In the genomic region with DNA sequence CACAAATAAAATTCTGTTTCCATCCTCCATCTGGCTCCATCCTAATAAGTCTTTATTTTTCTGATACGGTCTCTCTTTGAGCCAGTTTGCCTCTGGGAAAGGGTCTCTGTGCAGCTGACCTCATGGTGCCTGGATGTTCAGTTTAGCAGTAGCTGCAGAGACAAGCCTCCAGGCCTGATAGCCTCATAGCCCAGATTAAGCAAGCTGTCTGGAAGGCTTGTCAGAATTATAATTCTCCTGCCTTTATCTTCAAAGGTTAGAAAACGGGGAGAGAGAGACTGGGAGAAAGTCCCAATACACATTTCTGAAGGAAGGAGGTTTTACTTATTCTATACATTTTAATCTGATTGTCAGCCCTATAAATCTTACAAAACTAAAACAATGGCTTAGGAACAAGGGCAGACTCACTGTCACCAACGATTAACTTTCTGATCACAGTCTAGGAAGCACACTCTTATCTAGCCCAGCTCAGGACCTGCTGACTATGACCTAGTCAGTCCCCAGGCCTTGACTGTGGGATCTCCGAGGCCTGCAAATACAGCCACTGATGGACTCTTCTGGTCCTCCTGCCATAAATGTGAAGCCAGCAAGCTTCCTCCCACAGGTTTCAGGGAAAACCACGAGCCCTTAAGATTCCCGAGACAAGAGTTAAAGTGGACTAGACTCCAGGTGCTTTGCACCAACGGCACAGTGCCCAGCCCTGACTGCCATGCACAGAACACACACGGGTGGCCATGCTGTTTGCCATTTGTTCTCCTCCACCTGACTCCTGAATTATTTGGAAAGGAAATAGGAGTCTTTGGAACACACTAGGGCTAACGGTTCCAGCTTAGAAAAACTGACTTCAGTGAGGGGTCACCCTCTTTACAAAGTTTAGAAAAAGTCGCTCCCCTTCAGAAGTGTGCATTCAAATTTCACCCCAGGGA, we compare ENCODE assay signal across 1 cellular context.
TF ChIP-seq lines count a peak whose summit lies in the region.

No MANE protein-coding gene starts in this region.

TF ChIP-seq in K562, 482 proteins besides CTCF, POLR2A, EP300 and RAD21 (continued from another document):
- TF ChIP-seq, protein P1, sequence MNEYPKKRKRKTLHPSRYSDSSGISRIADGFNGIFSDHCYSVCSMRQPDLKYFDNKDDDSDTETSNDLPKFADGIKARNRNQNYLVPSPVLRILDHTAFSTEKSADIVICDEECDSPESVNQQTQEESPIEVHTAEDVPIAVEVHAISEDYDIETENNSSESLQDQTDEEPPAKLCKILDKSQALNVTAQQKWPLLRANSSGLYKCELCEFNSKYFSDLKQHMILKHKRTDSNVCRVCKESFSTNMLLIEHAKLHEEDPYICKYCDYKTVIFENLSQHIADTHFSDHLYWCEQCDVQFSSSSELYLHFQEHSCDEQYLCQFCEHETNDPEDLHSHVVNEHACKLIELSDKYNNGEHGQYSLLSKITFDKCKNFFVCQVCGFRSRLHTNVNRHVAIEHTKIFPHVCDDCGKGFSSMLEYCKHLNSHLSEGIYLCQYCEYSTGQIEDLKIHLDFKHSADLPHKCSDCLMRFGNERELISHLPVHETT (CRISPR knock-in tag; conservative IDR thresholded peaks at IDR 0.05 in 1 of 2, IDR thresholded peaks at IDR 0.05 in 1 of 2), result 0 out of 4 replicates have a peak, but pooled peaks of 1 of the 2 experiments have one; percentile 32
- TF ChIP-seq NCOR1 (IDR thresholded peaks at IDR 0.05), result peak; percentile 71
- peak in 1 of 2 experiments; percentile 69; a peak in 2 of 4 replicates for TF ChIP-seq RCOR1 (IDR thresholded peaks at IDR 0.05; ENCODE audit: borderline replicate concordance in 1 of 2, low read depth in 2 of 2, low read length in 2 of 2)
- TF ChIP-seq MYNN (IDR thresholded peaks at IDR 0.05), result no peak
- no peak for TF ChIP-seq MYNN (CRISPR knock-in tag; IDR thresholded peaks at IDR 0.05)
- 0 out of 2 replicates have a peak, but pooled peaks have one; percentile 45 for TF ChIP-seq KLF16 (IDR thresholded peaks at IDR 0.05)
- TF ChIP-seq, protein P2, sequence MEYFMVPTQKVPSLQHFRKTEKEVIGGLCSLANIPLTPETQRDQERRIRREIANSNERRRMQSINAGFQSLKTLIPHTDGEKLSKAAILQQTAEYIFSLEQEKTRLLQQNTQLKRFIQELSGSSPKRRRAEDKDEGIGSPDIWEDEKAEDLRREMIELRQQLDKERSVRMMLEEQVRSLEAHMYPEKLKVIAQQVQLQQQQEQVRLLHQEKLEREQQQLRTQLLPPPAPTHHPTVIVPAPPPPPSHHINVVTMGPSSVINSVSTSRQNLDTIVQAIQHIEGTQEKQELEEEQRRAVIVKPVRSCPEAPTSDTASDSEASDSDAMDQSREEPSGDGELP (CRISPR knock-in tag; IDR thresholded peaks at IDR 0.05; ENCODE audit: borderline replicate concordance), result peak; percentile 18; the same call in 1 of the 2 replicates
- TF ChIP-seq JUND (IDR thresholded peaks at IDR 0.05; ENCODE audit: borderline replicate concordance, low read depth, low read length), result peak; percentile 49; the same call in 1 of the 2 replicates
- TF ChIP-seq JUND (tag; IDR thresholded peaks at IDR 0.05; ENCODE audit: borderline replicate concordance, low read depth, low read length), result peak; percentile 53; the same call in 1 of the 3 replicates
- TF ChIP-seq ZFX (CRISPR knock-in tag; IDR thresholded peaks at IDR 0.05), result peak; percentile 69
- TF ChIP-seq, protein P3, sequence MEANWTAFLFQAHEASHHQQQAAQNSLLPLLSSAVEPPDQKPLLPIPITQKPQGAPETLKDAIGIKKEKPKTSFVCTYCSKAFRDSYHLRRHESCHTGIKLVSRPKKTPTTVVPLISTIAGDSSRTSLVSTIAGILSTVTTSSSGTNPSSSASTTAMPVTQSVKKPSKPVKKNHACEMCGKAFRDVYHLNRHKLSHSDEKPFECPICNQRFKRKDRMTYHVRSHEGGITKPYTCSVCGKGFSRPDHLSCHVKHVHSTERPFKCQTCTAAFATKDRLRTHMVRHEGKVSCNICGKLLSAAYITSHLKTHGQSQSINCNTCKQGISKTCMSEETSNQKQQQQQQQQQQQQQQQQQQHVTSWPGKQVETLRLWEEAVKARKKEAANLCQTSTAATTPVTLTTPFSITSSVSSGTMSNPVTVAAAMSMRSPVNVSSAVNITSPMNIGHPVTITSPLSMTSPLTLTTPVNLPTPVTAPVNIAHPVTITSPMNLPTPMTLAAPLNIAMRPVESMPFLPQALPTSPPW (CRISPR knock-in tag; IDR thresholded peaks at IDR 0.05), result no peak
- TF ChIP-seq, protein P4, sequence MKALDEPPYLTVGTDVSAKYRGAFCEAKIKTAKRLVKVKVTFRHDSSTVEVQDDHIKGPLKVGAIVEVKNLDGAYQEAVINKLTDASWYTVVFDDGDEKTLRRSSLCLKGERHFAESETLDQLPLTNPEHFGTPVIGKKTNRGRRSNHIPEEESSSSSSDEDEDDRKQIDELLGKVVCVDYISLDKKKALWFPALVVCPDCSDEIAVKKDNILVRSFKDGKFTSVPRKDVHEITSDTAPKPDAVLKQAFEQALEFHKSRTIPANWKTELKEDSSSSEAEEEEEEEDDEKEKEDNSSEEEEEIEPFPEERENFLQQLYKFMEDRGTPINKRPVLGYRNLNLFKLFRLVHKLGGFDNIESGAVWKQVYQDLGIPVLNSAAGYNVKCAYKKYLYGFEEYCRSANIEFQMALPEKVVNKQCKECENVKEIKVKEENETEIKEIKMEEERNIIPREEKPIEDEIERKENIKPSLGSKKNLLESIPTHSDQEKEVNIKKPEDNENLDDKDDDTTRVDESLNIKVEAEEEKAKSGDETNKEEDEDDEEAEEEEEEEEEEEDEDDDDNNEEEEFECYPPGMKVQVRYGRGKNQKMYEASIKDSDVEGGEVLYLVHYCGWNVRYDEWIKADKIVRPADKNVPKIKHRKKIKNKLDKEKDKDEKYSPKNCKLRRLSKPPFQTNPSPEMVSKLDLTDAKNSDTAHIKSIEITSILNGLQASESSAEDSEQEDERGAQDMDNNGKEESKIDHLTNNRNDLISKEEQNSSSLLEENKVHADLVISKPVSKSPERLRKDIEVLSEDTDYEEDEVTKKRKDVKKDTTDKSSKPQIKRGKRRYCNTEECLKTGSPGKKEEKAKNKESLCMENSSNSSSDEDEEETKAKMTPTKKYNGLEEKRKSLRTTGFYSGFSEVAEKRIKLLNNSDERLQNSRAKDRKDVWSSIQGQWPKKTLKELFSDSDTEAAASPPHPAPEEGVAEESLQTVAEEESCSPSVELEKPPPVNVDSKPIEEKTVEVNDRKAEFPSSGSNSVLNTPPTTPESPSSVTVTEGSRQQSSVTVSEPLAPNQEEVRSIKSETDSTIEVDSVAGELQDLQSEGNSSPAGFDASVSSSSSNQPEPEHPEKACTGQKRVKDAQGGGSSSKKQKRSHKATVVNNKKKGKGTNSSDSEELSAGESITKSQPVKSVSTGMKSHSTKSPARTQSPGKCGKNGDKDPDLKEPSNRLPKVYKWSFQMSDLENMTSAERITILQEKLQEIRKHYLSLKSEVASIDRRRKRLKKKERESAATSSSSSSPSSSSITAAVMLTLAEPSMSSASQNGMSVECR (CRISPR knock-in tag; IDR thresholded peaks at IDR 0.05), result no peak
- TF ChIP-seq, protein P5, sequence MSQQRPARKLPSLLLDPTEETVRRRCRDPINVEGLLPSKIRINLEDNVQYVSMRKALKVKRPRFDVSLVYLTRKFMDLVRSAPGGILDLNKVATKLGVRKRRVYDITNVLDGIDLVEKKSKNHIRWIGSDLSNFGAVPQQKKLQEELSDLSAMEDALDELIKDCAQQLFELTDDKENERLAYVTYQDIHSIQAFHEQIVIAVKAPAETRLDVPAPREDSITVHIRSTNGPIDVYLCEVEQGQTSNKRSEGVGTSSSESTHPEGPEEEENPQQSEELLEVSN (IDR thresholded peaks at IDR 0.05; ENCODE audit: borderline replicate concordance in 1 of 2, extremely low read depth in 1 of 2, insufficient read depth in 1 of 2, insufficient read length in 1 of 2, low read depth in 1 of 2, low read length in 1 of 2, poor library complexity in 1 of 2, severe bottlenecking in 1 of 2), result no peak
- no peak for TF ChIP-seq SRSF3 (IDR thresholded peaks at IDR 0.05; ENCODE audit: insufficient read depth, low read length)
- TF ChIP-seq STAT5A (IDR thresholded peaks at IDR 0.05; ENCODE audit: borderline replicate concordance, low read length), result 0 out of 2 replicates have a peak, but pooled peaks have one; percentile 5
- peak; percentile 89 for TF ChIP-seq CBFA2T3 (IDR thresholded peaks at IDR 0.05)
- TF ChIP-seq, protein P6, sequence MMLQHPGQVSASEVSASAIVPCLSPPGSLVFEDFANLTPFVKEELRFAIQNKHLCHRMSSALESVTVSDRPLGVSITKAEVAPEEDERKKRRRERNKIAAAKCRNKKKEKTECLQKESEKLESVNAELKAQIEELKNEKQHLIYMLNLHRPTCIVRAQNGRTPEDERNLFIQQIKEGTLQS (IDR thresholded peaks at IDR 0.05), result peak; percentile 20; the same call in 1 of the 2 replicates
- TF ChIP-seq, protein P6 (CRISPR knock-in tag; conservative IDR thresholded peaks at IDR 0.05), result no peak
- peak; percentile 64; the same call in 1 of the 2 replicates for TF ChIP-seq TEAD4 (IDR thresholded peaks at IDR 0.05; ENCODE audit: low read length)
- no peak for TF ChIP-seq TEAD4 (CRISPR knock-in tag; IDR thresholded peaks at IDR 0.05; ENCODE audit: borderline replicate concordance)
